ENCODE assay signal across 1 cellular context in genomic region chr17:75524971-75525805, GRCh38.
TF ChIP-seq lines count a peak whose summit lies in the region.

Gene LLGL2, plus strand, starts transcription at chr17:75525697. Its CDS starts 17,730 bp downstream, at chr17:75543427.

TF ChIP-seq in HepG2, 621 proteins besides CTCF, POLR2A, EP300 and RAD21 (continued from another document and continues in another):
- TF ChIP-seq IRF1 (CRISPR knock-in tag; IDR thresholded peaks at IDR 0.05; ENCODE audit: low read depth) = 0 out of 2 replicates have a peak, but pooled peaks have one; percentile 39
- peak; percentile 70 for TF ChIP-seq ISL2 (CRISPR knock-in tag; IDR thresholded peaks at IDR 0.05)
- no peak for TF ChIP-seq KIAA2018 (CRISPR knock-in tag; IDR thresholded peaks at IDR 0.05; ENCODE audit: borderline replicate concordance)
- peak; percentile 74; the same call in 1 of the 2 replicates for TF ChIP-seq ZNF710 (CRISPR knock-in tag; IDR thresholded peaks at IDR 0.05; ENCODE audit: borderline replicate concordance)
- peak; percentile 68 for TF ChIP-seq ZFX (CRISPR knock-in tag; IDR thresholded peaks at IDR 0.05; ENCODE audit: low read depth)
- TF ChIP-seq ZBTB40 (IDR thresholded peaks at IDR 0.05) = no peak
- TF ChIP-seq ZBTB40 (CRISPR knock-in tag; IDR thresholded peaks at IDR 0.05) = no peak
- peak; percentile 95 for TF ChIP-seq XRCC5 (optimal IDR thresholded peaks at IDR 0.05; ENCODE audit: low read length)
- TF ChIP-seq ELK4 (CRISPR knock-in tag; IDR thresholded peaks at IDR 0.05; ENCODE audit: borderline replicate concordance) = no peak
- no peak for TF ChIP-seq STAT6 (CRISPR knock-in tag; IDR thresholded peaks at IDR 0.05; ENCODE audit: borderline replicate concordance)
- no peak for TF ChIP-seq NFIB (CRISPR knock-in tag; IDR thresholded peaks at IDR 0.05; ENCODE audit: borderline replicate concordance)
- peak; percentile 24; the same call in 1 of the 2 replicates for TF ChIP-seq DPF2 (CRISPR knock-in tag; IDR thresholded peaks at IDR 0.05; ENCODE audit: borderline replicate concordance, low read depth)
- TF ChIP-seq MXD3 (CRISPR knock-in tag; IDR thresholded peaks at IDR 0.05) = peak; percentile 70; the same call in 1 of the 2 replicates
- peak; percentile 75; the same call in 1 of the 2 replicates for TF ChIP-seq ZBTB42 (CRISPR knock-in tag; IDR thresholded peaks at IDR 0.05)
- TF ChIP-seq BORCS8-MEF2B (CRISPR knock-in tag; IDR thresholded peaks at IDR 0.05) = peak; percentile 74; the same call in 1 of the 2 replicates
- peak; percentile 12; the same call in 1 of the 2 replicates for TF ChIP-seq GABPA (IDR thresholded peaks at IDR 0.05; ENCODE audit: low read depth, low read length)
- no peak for TF ChIP-seq GABPA (CRISPR knock-in tag; IDR thresholded peaks at IDR 0.05; ENCODE audit: low read depth)
- peak; percentile 2; the same call in 1 of the 2 replicates for TF ChIP-seq EEA1 (CRISPR knock-in tag; IDR thresholded peaks at IDR 0.05; ENCODE audit: borderline replicate concordance)
- 0 out of 2 replicates have a peak, but pooled peaks have one; percentile 10 for TF ChIP-seq TBX3 (IDR thresholded peaks at IDR 0.05; ENCODE audit: borderline replicate concordance)
- peak; percentile 37; the same call in 1 of the 2 replicates for TF ChIP-seq ZBTB20 (CRISPR knock-in tag; IDR thresholded peaks at IDR 0.05; ENCODE audit: borderline replicate concordance, low read depth)
- no peak for TF ChIP-seq JARID2 (CRISPR knock-in tag; IDR thresholded peaks at IDR 0.05; ENCODE audit: insufficient replicate concordance)
- peak; percentile 72 for TF ChIP-seq TAF15 (IDR thresholded peaks at IDR 0.05; ENCODE audit: low read depth, low read length, poor library complexity, severe bottlenecking)
- peak; percentile 73 for TF ChIP-seq ZNF563 (CRISPR knock-in tag; IDR thresholded peaks at IDR 0.05)
- TF ChIP-seq RFXAP (CRISPR knock-in tag; IDR thresholded peaks at IDR 0.05; ENCODE audit: borderline replicate concordance) = 0 out of 2 replicates have a peak, but pooled peaks have one; percentile 40
- TF ChIP-seq IRF9 (CRISPR knock-in tag; IDR thresholded peaks at IDR 0.05; ENCODE audit: borderline replicate concordance) = peak; percentile 82; the same call in 1 of the 2 replicates
